In the genomic region with DNA sequence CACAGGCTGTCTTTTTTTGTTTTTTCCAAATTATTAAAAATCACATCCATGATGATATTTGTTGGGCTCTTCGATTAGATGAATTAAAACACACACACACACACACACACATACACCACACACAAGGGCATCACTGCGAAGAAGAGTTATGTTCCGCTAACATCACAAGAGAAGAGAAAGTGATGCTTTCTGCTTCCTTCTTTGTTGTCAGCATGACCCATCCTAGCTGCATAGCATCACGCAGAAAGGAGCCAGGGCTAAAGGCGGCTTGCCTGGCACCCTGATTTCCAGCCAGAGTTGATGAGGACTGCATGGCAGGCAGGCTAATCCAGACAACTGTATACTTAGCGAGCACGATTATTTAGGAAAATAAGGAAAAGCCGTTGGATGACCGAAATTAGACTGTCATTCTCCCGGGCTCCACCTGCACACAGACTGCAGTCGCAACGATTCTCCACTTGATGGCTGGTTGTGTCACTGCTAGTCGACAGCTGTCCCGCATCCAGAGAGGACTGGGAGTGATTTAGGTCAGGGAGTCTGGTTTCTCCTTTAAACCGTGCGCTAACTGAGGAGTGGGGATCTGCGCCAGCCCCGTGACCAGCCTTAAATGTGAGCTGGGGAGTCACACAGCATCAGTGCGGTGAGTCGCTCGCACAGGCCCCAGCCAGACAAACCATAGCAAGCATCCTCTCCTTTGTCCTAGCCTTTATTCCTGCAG, we compare ENCODE assay signal across 15 cellular contexts.
DNase-seq lines count a peak whose midpoint lies in the region; ATAC-seq and TF ChIP-seq lines count a peak whose summit lies in the region.
"Had no signal": no experiment of that assay in that cellular context is flagged by ENCODE, and none has a peak within 500 bp of the region (broad histone marks: within the 10 kb centered on the region; RNA-seq: fewer than 3 reads in every experiment).

No MANE protein-coding gene starts in this region.

- H3K9me3 Mint-ChIP-seq in naive thymus-derived CD8-positive, alpha-beta T cell, result no peaks in the 10 kb centered on the region
- H3K9me3 Mint-ChIP-seq: dendritic cell treated with granulocyte-macrophage colony-stimulating factor and Interleukin-4, amounts not matched to agents 40 ng/mL and 50 ng/mL, for 4 days; IgD-negative memory B cell; naive thymus-derived CD4-positive, alpha-beta T cell had no signal

- no peak overlapping the region for H3K9ac ChIP-seq in mesendoderm (ENCODE audit: low read length)
- no peak overlapping the region for H3K9ac ChIP-seq in smooth muscle cell (ENCODE audit: low read depth)

- no peak overlapping the region for H3K4me3 Mint-ChIP-seq in naive thymus-derived CD8-positive, alpha-beta T cell
- H3K4me3 Mint-ChIP-seq: activated CD4-positive, alpha-beta T cell treated with anti-CD3 and anti-CD28 coated beads for 36 hours; dendritic cell treated with granulocyte-macrophage colony-stimulating factor and Interleukin-4, amounts not matched to agents 40 ng/mL and 50 ng/mL, for 4 days; IgD-negative memory B cell; naive thymus-derived CD4-positive, alpha-beta T cell had no signal

- no peaks in the 10 kb centered on the region for H3F3A ChIP-seq in smooth muscle cell (ENCODE audit: low read depth)

- H3K79me2 ChIP-seq in mesendoderm (ENCODE audit: control insufficient read depth, insufficient read depth, low read length) (no peaks in the 10 kb centered on the region), smooth muscle cell (ENCODE audit: low read depth) (no peaks in the 10 kb centered on the region)

- H3K4me1 ChIP-seq in mesendoderm (ENCODE audit: control insufficient read depth, low read depth, low read length), result no peaks in the 10 kb centered on the region
- no peaks in the 10 kb centered on the region for H3K4me1 ChIP-seq in smooth muscle cell (ENCODE audit: low read depth)
- H3K4me1 ChIP-seq: suprapubic skin had no signal

- no peaks in the 10 kb centered on the region for H3K36me3 Mint-ChIP-seq in naive thymus-derived CD8-positive, alpha-beta T cell
- H3K36me3 Mint-ChIP-seq: IgD-negative memory B cell; naive thymus-derived CD4-positive, alpha-beta T cell had no signal

- POLR2A ChIA-PET in naive thymus-derived CD8-positive, alpha-beta T cell (lab: Charles Lee), result no interaction called here

- H4K20me1 ChIP-seq in smooth muscle cell (ENCODE audit: low read depth), result no peaks in the 10 kb centered on the region

- H3K4me1 Mint-ChIP-seq in naive thymus-derived CD8-positive, alpha-beta T cell, result no peaks in the 10 kb centered on the region
- H3K4me1 Mint-ChIP-seq: activated CD4-positive, alpha-beta T cell treated with anti-CD3 and anti-CD28 coated beads for 36 hours; IgD-negative memory B cell; naive thymus-derived CD4-positive, alpha-beta T cell had no signal

- no peaks in the 10 kb centered on the region for H3K36me3 ChIP-seq in mesendoderm (ENCODE audit: control insufficient read depth, insufficient read depth, low read length)
- no peaks in the 10 kb centered on the region for H3K36me3 ChIP-seq in smooth muscle cell (ENCODE audit: low read depth)
- H3K36me3 ChIP-seq: suprapubic skin had no signal

- no peaks in the 10 kb centered on the region for H3K79me1 ChIP-seq in mesendoderm (ENCODE audit: low read length)

- no peaks in the 10 kb centered on the region for H3K9me3 ChIP-seq in smooth muscle cell (replicated peaks; ENCODE audit: low read depth)
- H3K9me3 ChIP-seq: suprapubic skin had no signal

- H3K23ac ChIP-seq in mesendoderm (ENCODE audit: low read length), result no peak overlapping the region

- no peak overlapping the region for H3K27ac ChIP-seq in mesendoderm (ENCODE audit: low read depth, low read length)
- H3K27ac ChIP-seq in smooth muscle cell (ENCODE audit: low read depth), result no peak overlapping the region
- H3K27ac ChIP-seq: suprapubic skin had no signal

- no peak overlapping the region for H3K4me2 ChIP-seq in mesendoderm (ENCODE audit: low read length)
- H3K4me2 ChIP-seq in smooth muscle cell, result no peak overlapping the region

- H2BK120ac ChIP-seq in mesendoderm (ENCODE audit: low read depth, low read length), result no peak overlapping the region

- H2AFZ ChIP-seq in smooth muscle cell (ENCODE audit: low read depth), result no peak overlapping the region

- no peak overlapping the region for H2BK15ac ChIP-seq in mesendoderm (replicated peaks; ENCODE audit: low read depth)

- no CpG with 5 or more reads among the region's 21 CpGs for WGBS in mesendoderm (ENCODE audit: extremely low coverage, insufficient coverage, low lambda C conversion rate)
- 80% methylated on average over 20 of the region's 21 CpGs for WGBS in smooth muscle cell (ENCODE audit: low lambda C conversion rate)

- no peak overlapping the region for H3K18ac ChIP-seq in mesendoderm (ENCODE audit: low read length)

- H3K27ac Mint-ChIP-seq in naive thymus-derived CD8-positive, alpha-beta T cell, result no peak overlapping the region
- H3K27ac Mint-ChIP-seq: activated CD4-positive, alpha-beta T cell treated with anti-CD3 and anti-CD28 coated beads for 36 hours; dendritic cell treated with granulocyte-macrophage colony-stimulating factor and Interleukin-4, amounts not matched to agents 40 ng/mL and 50 ng/mL, for 4 days; IgD-negative memory B cell; naive thymus-derived CD4-positive, alpha-beta T cell had no signal

- no peak overlapping the region for H2AK5ac ChIP-seq in mesendoderm (ENCODE audit: low read length)

- H3K27me3 ChIP-seq in mesendoderm (ENCODE audit: insufficient read depth, low read length, poor library complexity) (no peaks in the 10 kb centered on the region), smooth muscle cell (ENCODE audit: low read depth) (peaks cover 54% of the 10 kb centered on the region)
- H3K27me3 ChIP-seq: suprapubic skin had no signal

- no peak overlapping the region for H2BK5ac ChIP-seq in mesendoderm (ENCODE audit: low read length)

- DNase-seq in ELF-1 (ENCODE audit: low read depth, low spot score) (peak; percentile 45), SK-N-DZ (ENCODE audit: low spot score) (peak; percentile 77), mesendoderm (peak; percentile 55), smooth muscle cell (lab: John Stamatoyannopoulos, UW; ENCODE audit: unreplicated experiment) (no peak), GF-D8 (lab: John Stamatoyannopoulos, UW) (no peak)
- no peak for DNase-seq in naive thymus-derived CD8-positive, alpha-beta T cell
- DNase-seq: activated CD4-positive, alpha-beta T cell treated with anti-CD3 and anti-CD28 coated beads for 36 hours; activated gamma-delta T cell; naive thymus-derived CD4-positive, alpha-beta T cell; stimulated activated CD4-positive, alpha-beta T cell treated with anti-CD3 and anti-CD28 coated beads, Interleukin-4, amount 100 ng/mL, for 24 hours had no signal

- H3K56ac ChIP-seq in mesendoderm (ENCODE audit: low read length), result no peak overlapping the region

- H3K4ac ChIP-seq in mesendoderm (ENCODE audit: low read depth, low read length), result no peak overlapping the region

- H4K8ac ChIP-seq in mesendoderm (ENCODE audit: low read depth, low read length), result no peak overlapping the region

- H3K27me3 Mint-ChIP-seq in naive thymus-derived CD8-positive, alpha-beta T cell, result peaks cover 0 to 4% (median 1%) of the 10 kb centered on the region in 5 donors
- H3K27me3 Mint-ChIP-seq: activated CD4-positive, alpha-beta T cell treated with anti-CD3 and anti-CD28 coated beads for 36 hours; dendritic cell treated with granulocyte-macrophage colony-stimulating factor and Interleukin-4, amounts not matched to agents 40 ng/mL and 50 ng/mL, for 4 days had no signal

- ATAC-seq in naive thymus-derived CD8-positive, alpha-beta T cell, result no peak
- ATAC-seq in GM21723 (IDR thresholded peaks at IDR 0.05; ENCODE audit: unreplicated experiment), result no peak
- ATAC-seq: activated CD4-positive, alpha-beta T cell treated with anti-CD3 and anti-CD28 coated beads for 36 hours; naive thymus-derived CD4-positive, alpha-beta T cell had no signal

- TF ChIP-seq CTCF in LNCAP (IDR thresholded peaks at IDR 0.05), result peak; percentile 14; the same call in 1 of the 2 replicates
- TF ChIP-seq CTCF in smooth muscle cell (IDR thresholded peaks at IDR 0.05; ENCODE audit: borderline replicate concordance, insufficient read depth, poor library complexity, severe bottlenecking), result no peak

- no peak overlapping the region for H4K5ac ChIP-seq in mesendoderm (ENCODE audit: low read length)

- no peak overlapping the region for H3K4me3 ChIP-seq in mesendoderm (ENCODE audit: low read length)
- no peak overlapping the region for H3K4me3 ChIP-seq in smooth muscle cell
- H3K4me3 ChIP-seq: suprapubic skin had no signal

Comparison
In these comparisons a context has a peak if more than half of its experiments do, and no peak if none do; other contexts are left out.
1. DNase-seq: peak in ELF-1 (single experiment), SK-N-DZ (single experiment) and mesendoderm (single experiment); none in smooth muscle cell (single experiment), GF-D8 (single experiment) and naive thymus-derived CD8-positive, alpha-beta T cell (0 of 10).